Comparison of ENCODE assay signal across 11 cellular contexts in the genomic region with DNA sequence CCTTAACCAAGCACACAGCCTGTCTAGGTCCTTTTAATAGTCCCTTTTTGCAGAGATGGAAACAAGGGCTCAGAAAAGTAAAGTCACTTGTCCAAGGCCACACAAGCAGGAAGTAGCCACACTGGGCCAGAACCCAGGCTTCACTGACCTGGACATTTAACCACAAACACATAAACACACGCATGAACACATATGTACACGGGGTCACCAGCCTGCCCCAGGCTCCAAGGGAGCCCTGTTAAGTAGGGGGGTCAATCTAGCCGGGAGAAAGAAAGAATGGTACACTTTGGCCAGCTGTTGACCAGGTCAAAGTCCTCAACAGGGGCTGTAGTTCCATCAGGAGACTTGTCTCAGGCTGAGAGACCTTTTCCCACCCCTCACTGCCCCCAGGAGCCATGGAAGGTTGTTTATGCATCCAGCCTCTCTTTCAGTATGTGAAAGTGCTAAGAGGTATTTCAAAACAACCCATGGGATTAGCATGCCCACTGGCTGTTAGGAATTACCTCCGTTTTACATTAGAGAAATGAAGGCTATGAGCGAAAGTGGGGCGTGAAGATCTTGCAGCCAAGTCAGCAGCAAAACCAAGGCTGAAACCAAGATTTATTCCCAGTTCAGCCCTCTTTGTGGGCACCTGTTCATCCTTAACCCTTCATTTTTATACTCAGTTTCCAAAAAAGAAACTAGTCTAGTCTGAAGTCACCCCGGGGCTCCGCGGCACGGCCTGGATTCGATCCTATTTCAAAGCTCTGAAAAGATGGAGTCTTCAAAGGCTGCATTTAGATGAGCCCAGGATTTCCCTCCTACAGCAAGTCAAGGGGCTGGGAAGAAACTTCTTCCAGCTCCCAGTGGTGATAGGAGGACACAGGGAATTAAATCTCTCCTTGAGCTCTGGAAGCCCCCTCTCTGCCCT. TPM values are rescaled to one million over a fixed set of nuclear protein-coding genes. Genes with fewer than 3 reads are reported as not detected.
DNase-seq lines count a peak whose midpoint lies in the region; ATAC-seq and TF ChIP-seq lines count a peak whose summit lies in the region.
"Had no signal": no experiment of that assay in that cellular context is flagged by ENCODE, and none has a peak within 500 bp of the region (broad histone marks: within the 10 kb centered on the region; RNA-seq: fewer than 3 reads in every experiment).

No MANE protein-coding gene starts in this region.

- H3K27ac Mint-ChIP-seq in brain, result peak overlapping the region in 3 of 5 experiments; percentile 21 to 81 (median 43)
- H3K27ac Mint-ChIP-seq in mesothelial cell of epicardium, result peak overlapping the region; percentile 98

- H3K36me3 Mint-ChIP-seq in brain (no peaks in the 10 kb centered on the region), mesothelial cell of epicardium (peaks cover 5% of the 10 kb centered on the region)

- H3K27ac ChIP-seq in ACC112 (ENCODE audit: low read depth, low read length), result peak overlapping the region; percentile 94
- H3K27ac ChIP-seq: parathyroid adenoma had no signal

- H3K36me3 ChIP-seq in ACC112 (ENCODE audit: insufficient read depth, low read length), result peaks cover 22% of the 10 kb centered on the region; the same call in 1 of the 2 replicates

- H3K9me3 Mint-ChIP-seq in brain (no peaks in the 10 kb centered on the region), mesothelial cell of epicardium (no peaks in the 10 kb centered on the region)

- H3K4me3 Mint-ChIP-seq in brain, result no peak overlapping the region
- H3K4me3 Mint-ChIP-seq in mesothelial cell of epicardium, result no peak overlapping the region

- DNase-seq in mesothelial cell of epicardium (ENCODE audit: low spot score in 2 of 2, unreplicated experiment in 2 of 2), result no peak
- no peak for DNase-seq in NCI-H1930 (lab: John Stamatoyannopoulos, UW)
- no peak for DNase-seq in SW 1271 (lab: John Stamatoyannopoulos, UW)
- DNase-seq: activated CD8-positive, alpha-beta memory T cell treated with anti-CD3 and anti-CD28 coated beads, Interleukin-2, amount 50 U/mL, for 48 hours had no signal

- no peak for ATAC-seq in HG03565 (IDR thresholded peaks at IDR 0.05; ENCODE audit: unreplicated experiment)

- TF ChIP-seq CTCF in brain (conservative IDR thresholded peaks at IDR 0.05) (no peak), mesothelial cell of epicardium (IDR thresholded peaks at IDR 0.05; ENCODE audit: unreplicated experiment) (no peak)

- peaks cover 73% of the 10 kb centered on the region for H3K4me1 ChIP-seq in ACC112 (ENCODE audit: control insufficient read depth, insufficient read depth, low read length, unreplicated experiment)

- no peaks in the 10 kb centered on the region for H3K27me3 ChIP-seq in ACC112 (ENCODE audit: insufficient read depth, low read length)

- peaks cover 70% of the 10 kb centered on the region for H3K79me2 ChIP-seq in ACC112 (ENCODE audit: control insufficient read depth, insufficient read depth, low read length, unreplicated experiment)

- H2AFZ ChIP-seq in ACC112 (ENCODE audit: low read length, unreplicated experiment), result no peak overlapping the region

- peaks cover 46% of the 10 kb centered on the region for H3K4me1 Mint-ChIP-seq in brain
- H3K4me1 Mint-ChIP-seq in mesothelial cell of epicardium, result peaks cover 60% of the 10 kb centered on the region

- H3K27me3 Mint-ChIP-seq in brain (peaks cover 3% of the 10 kb centered on the region), mesothelial cell of epicardium (ENCODE audit: low read depth) (no peaks in the 10 kb centered on the region)

- H3K4me3 ChIP-seq in ACC112 (ENCODE audit: low read depth, low read length), result no peak overlapping the region

RNA-seq across cellular contexts. Expression of gene SDC4, which starts 9.8 kb away (rescaled TPM):
- 63.5 TPM for polyA plus RNA-seq in brain (ENCODE audit: insufficient read depth, low read depth, low replicate concordance)
- total RNA-seq in mesothelial cell of epicardium, result 44.3 to 46.7 TPM (median 46.7 TPM) in 3 replicates

RNA-seq across cellular contexts. Expression of gene SYS1, which starts 24.6 kb away (rescaled TPM):
- polyA plus RNA-seq in brain (ENCODE audit: insufficient read depth, low read depth, low replicate concordance), result 34.6 TPM
- 25.6 to 27.2 TPM (median 26.7 TPM) in 3 replicates for total RNA-seq in mesothelial cell of epicardium

RNA-seq across cellular contexts. Expression of gene MATN4, which starts 30.3 kb away (rescaled TPM):
- 0.20 TPM for polyA plus RNA-seq in brain (ENCODE audit: insufficient read depth, low read depth, low replicate concordance)
- total RNA-seq in mesothelial cell of epicardium, result 0.11 TPM in 1 of 3 replicates, not detected in the others
- total RNA-seq: RPMI7951 had no signal

RNA-seq across cellular contexts. Expression of gene RBPJL, which starts 31.7 kb away (rescaled TPM):
- polyA plus RNA-seq in brain (ENCODE audit: insufficient read depth, low read depth, low replicate concordance), result not detected
- not detected in 3 replicates for total RNA-seq in mesothelial cell of epicardium
- total RNA-seq: esophagus mucosa, RPMI7951, subcutaneous adipose tissue had no signal

RNA-seq across cellular contexts. Expression of gene TP53TG5, which starts 39.7 kb away (rescaled TPM):
- 4.8 TPM for polyA plus RNA-seq in brain (ENCODE audit: insufficient read depth, low read depth, low replicate concordance)
- 0.47 to 0.69 TPM in 2 of 3 replicates, not detected in the other for total RNA-seq in mesothelial cell of epicardium
- total RNA-seq: RPMI7951 had no signal
